Comparison of ENCODE assay signal across 11 cellular contexts in the genomic region with DNA sequence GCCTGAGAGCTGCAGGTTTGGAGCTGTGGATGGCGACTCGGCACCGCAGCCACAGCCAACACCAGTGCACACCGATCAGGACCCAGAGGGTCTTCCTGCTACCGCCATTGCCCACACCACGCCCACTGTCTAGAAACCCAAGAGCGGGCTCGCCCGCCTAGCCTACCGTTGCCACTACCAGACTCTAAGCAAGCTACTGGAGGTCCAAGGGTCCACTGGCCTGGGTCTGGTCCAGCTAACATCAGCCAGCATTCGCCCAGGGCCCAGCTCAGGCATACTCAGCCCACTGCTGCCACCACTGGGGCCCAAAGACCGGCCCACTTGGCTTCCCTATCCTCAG.
DNase-seq lines count a peak whose midpoint lies in the region; ATAC-seq and TF ChIP-seq lines count a peak whose summit lies in the region.
"Had no signal": no experiment of that assay in that cellular context is flagged by ENCODE, and none has a peak within 500 bp of the region (broad histone marks: within the 10 kb centered on the region; RNA-seq: fewer than 3 reads in every experiment).

No MANE protein-coding gene starts in this region.

- H3K27me3 Mint-ChIP-seq in T-helper 1 cell treated with Interleukin-12 subunit alpha and Interleukin-12 subunit beta and Interleukin-4 antibody, amounts not matched to agents 30 μg/mL and 1 μg/mL, for 36 hours (ENCODE audit: low read depth) = peaks cover 50% of the 10 kb centered on the region

- H3K27ac ChIP-seq in duodenal mucosa (ENCODE audit: low read depth, low read length) = no peak overlapping the region
- H3K27ac ChIP-seq in parathyroid adenoma = no peak overlapping the region
- H3K27ac ChIP-seq: KMS-11 had no signal

- TF ChIP-seq CTCF in parathyroid adenoma (IDR thresholded peaks at IDR 0.05) = no peak

- H3K9ac ChIP-seq in duodenal mucosa (ENCODE audit: low read depth in 1 of 2, low read length in 2 of 2) (no peak overlapping the region), parathyroid adenoma (no peak overlapping the region)
- H3K9ac ChIP-seq: KMS-11 had no signal

- H3K4me1 ChIP-seq in duodenal mucosa (ENCODE audit: control insufficient read depth in 1 of 2, insufficient read depth in 2 of 2, low read length in 2 of 2) (peaks cover 14 to 17% of the 10 kb centered on the region in 2 donors), parathyroid adenoma (no peaks in the 10 kb centered on the region)

- H3K27ac Mint-ChIP-seq in T-helper 1 cell treated with Interleukin-12 subunit alpha and Interleukin-12 subunit beta and Interleukin-4 antibody, amounts not matched to agents 30 μg/mL and 1 μg/mL, for 36 hours = no peak overlapping the region
- H3K27ac Mint-ChIP-seq: activated T-helper 2 cell treated with anti-CD3 and anti-CD28 coated beads, Interferon-gamma antibody, Interleukin-2, Interleukin-4, amounts not matched to agents 10 μg/mL and 5 μg/mL and 100 μg/mL, durations not matched to agents 14 hours and 24 hours and 36 hours; immature natural killer cell had no signal

- H3K9me3 Mint-ChIP-seq in T-helper 1 cell treated with Interleukin-12 subunit alpha and Interleukin-12 subunit beta and Interleukin-4 antibody, amounts not matched to agents 30 μg/mL and 1 μg/mL, for 36 hours = peaks cover 3% of the 10 kb centered on the region

- H3K9me3 ChIP-seq in duodenal mucosa (ENCODE audit: control insufficient read depth in 1 of 2, low read length in 2 of 2) (peaks cover 0 to 4% of the 10 kb centered on the region in 2 donors), parathyroid adenoma (ENCODE audit: control insufficient read depth, low read length) (no peaks in the 10 kb centered on the region)

- no peaks in the 10 kb centered on the region for H3K36me3 ChIP-seq in duodenal mucosa (ENCODE audit: control insufficient read depth in 1 of 2, insufficient read depth in 2 of 2, low read length in 2 of 2)
- no peaks in the 10 kb centered on the region for H3K36me3 ChIP-seq in parathyroid adenoma (ENCODE audit: control insufficient read depth, insufficient read depth, low read length)

- H3K4me1 Mint-ChIP-seq in T-helper 1 cell treated with Interleukin-12 subunit alpha and Interleukin-12 subunit beta and Interleukin-4 antibody, amounts not matched to agents 30 μg/mL and 1 μg/mL, for 36 hours (ENCODE audit: low read depth) = peaks cover 11% of the 10 kb centered on the region

- H3K27me3 ChIP-seq in duodenal mucosa (ENCODE audit: control insufficient read depth in 1 of 2, insufficient read depth in 2 of 2, low read length in 2 of 2) (peaks cover 0 to 12% of the 10 kb centered on the region in 2 donors), parathyroid adenoma (ENCODE audit: control insufficient read depth, insufficient read depth, low read length) (no peaks in the 10 kb centered on the region)

- H2AFZ ChIP-seq in parathyroid adenoma = peak overlapping the region; percentile 20

- peak overlapping the region; percentile 65 to 76 for H3K4me3 ChIP-seq in duodenal mucosa (ENCODE audit: low read depth in 1 of 2, low read length in 2 of 2)
- no peak overlapping the region for H3K4me3 ChIP-seq in parathyroid adenoma (ENCODE audit: low read depth, low read length)

- H3K79me2 ChIP-seq in parathyroid adenoma = no peaks in the 10 kb centered on the region

- no peak for DNase-seq in T-helper 1 cell
- no peak for DNase-seq in AML-193 (lab: John Stamatoyannopoulos, UW)
- DNase-seq in NCI-H510A (lab: John Stamatoyannopoulos, UW) = no peak

- H3K36me3 Mint-ChIP-seq in T-helper 1 cell treated with Interleukin-12 subunit alpha and Interleukin-12 subunit beta and Interleukin-4 antibody, amounts not matched to agents 30 μg/mL and 1 μg/mL, for 36 hours (ENCODE audit: low read depth) = no peaks in the 10 kb centered on the region
- H3K36me3 Mint-ChIP-seq: immature natural killer cell had no signal

- no peak overlapping the region for H3K4me2 ChIP-seq in parathyroid adenoma (ENCODE audit: low read length)
- H3K4me2 ChIP-seq: KMS-11 had no signal

- peak; percentile 13 for ATAC-seq in HG02678 (IDR thresholded peaks at IDR 0.05; ENCODE audit: unreplicated experiment)
- no peak for ATAC-seq in HG03460 (IDR thresholded peaks at IDR 0.05; ENCODE audit: unreplicated experiment)

- H3K4me3 Mint-ChIP-seq in T-helper 1 cell treated with Interleukin-12 subunit alpha and Interleukin-12 subunit beta and Interleukin-4 antibody, amounts not matched to agents 30 μg/mL and 1 μg/mL, for 36 hours = peak overlapping the region; percentile 76
